21 cellular contexts compared by ENCODE assay signal in the genomic region with DNA sequence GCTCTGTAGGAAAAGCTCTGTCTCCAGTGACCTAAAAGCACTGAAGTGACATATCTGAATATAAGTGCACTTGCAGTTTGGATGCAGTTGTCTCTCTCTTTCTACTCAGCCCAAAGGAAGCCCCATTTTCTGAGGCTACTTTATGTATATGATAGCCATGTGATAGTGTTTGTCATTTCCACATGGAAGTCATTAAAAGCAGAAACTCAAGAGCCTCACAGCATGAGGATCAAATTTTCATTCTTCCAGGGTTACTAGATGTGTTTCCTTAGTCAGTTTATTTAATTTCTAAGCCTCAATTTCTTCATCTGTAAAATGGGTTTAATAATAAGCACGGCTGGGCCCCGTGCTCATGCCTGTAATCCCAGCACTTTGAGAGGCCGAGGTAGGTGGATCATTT. TPM values are rescaled to one million over a fixed set of nuclear protein-coding genes. Genes with fewer than 3 reads are reported as not detected.
"Had no signal": no experiment of that assay in that cellular context is flagged by ENCODE, and none has a peak within 500 bp of the region (broad histone marks: within the 10 kb centered on the region; RNA-seq: fewer than 3 reads in every experiment).

No MANE protein-coding gene starts in this region.

- H3K27ac ChIP-seq: heart right ventricle, thoracic aorta, vagina had no signal

- H3K4me3 Mint-ChIP-seq: activated B cell treated with CpG ODN at 0.5 μM for 24 hours; activated CD4-positive, alpha-beta T cell treated with anti-CD3 and anti-CD28 coated beads for 36 hours; activated naive CD4-positive, alpha-beta T cell treated with anti-CD3 and anti-CD28 coated beads, Interleukin-2, amount 50 U/mL, for 24 hours; brain; naive thymus-derived CD8-positive, alpha-beta T cell; T-helper 17 cell; type B pancreatic cell had no signal

- H3K9me3 ChIP-seq: heart right ventricle, thoracic aorta, vagina had no signal

- H3K9me3 Mint-ChIP-seq: activated B cell treated with CpG ODN at 0.5 μM for 24 hours; activated naive CD4-positive, alpha-beta T cell treated with anti-CD3 and anti-CD28 coated beads, Interleukin-2, amount 50 U/mL, for 24 hours; brain; naive thymus-derived CD8-positive, alpha-beta T cell; type B pancreatic cell had no signal

- ATAC-seq: activated CD4-positive, alpha-beta T cell treated with anti-CD3 and anti-CD28 coated beads for 36 hours; heart right ventricle; naive thymus-derived CD8-positive, alpha-beta T cell; T-helper 17 cell had no signal

- H3K4me1 ChIP-seq: heart right ventricle, vagina had no signal

- H3K4me1 Mint-ChIP-seq: activated B cell treated with CpG ODN at 0.5 μM for 24 hours; activated CD4-positive, alpha-beta T cell treated with anti-CD3 and anti-CD28 coated beads for 36 hours; activated naive CD4-positive, alpha-beta T cell treated with anti-CD3 and anti-CD28 coated beads, Interleukin-2, amount 50 U/mL, for 24 hours; brain had no signal

- H3K4me3 ChIP-seq: heart right ventricle, lung, thoracic aorta, vagina had no signal

- H3K27me3 ChIP-seq: heart right ventricle, vagina had no signal

- DNase-seq: activated B cell treated with CpG ODN at 0.5 μM for 24 hours; activated CD4-positive, alpha-beta T cell treated with anti-CD3 and anti-CD28 coated beads for 36 hours; activated CD4-positive, alpha-beta T cell treated with anti-CD3 and anti-CD28 coated beads, Interleukin-2, amount 50 U/mL, for 4 hours; activated T-cell treated with anti-CD3 and anti-CD28 coated beads, Interleukin-2, amount 50 U/mL, for 48 hours; aorta; effector CD4-positive, alpha-beta T cell; erythroblast; heart right ventricle; naive thymus-derived CD8-positive, alpha-beta T cell; retina; stimulated activated CD4-positive, alpha-beta T cell treated with anti-CD3 and anti-CD28 coated beads, Interleukin-2, amount 100 ng/mL, for 48 hours; stimulated activated naive CD4-positive, alpha-beta T cell treated with Interleukin-2 at 50 U/mL for 16 hours; T-helper 17 cell had no signal

- H3K27me3 Mint-ChIP-seq: activated B cell treated with CpG ODN at 0.5 μM for 24 hours; activated CD4-positive, alpha-beta T cell treated with anti-CD3 and anti-CD28 coated beads for 36 hours; activated naive CD4-positive, alpha-beta T cell treated with anti-CD3 and anti-CD28 coated beads, Interleukin-2, amount 50 U/mL, for 24 hours; brain; naive thymus-derived CD8-positive, alpha-beta T cell; progenitor cell of endocrine pancreas; T-helper 17 cell; type B pancreatic cell had no signal

- H3K27ac Mint-ChIP-seq: activated B cell treated with CpG ODN at 0.5 μM for 24 hours; activated naive CD4-positive, alpha-beta T cell treated with anti-CD3 and anti-CD28 coated beads, Interleukin-2, amount 50 U/mL, for 24 hours; brain; T-helper 17 cell; type B pancreatic cell had no signal

RNA-seq across cellular contexts. Expression of a gene that starts 48.6 kb away (rescaled TPM):
- total RNA-seq: aorta, thoracic aorta, vagina had no signal
- polyA plus RNA-seq: keratinocyte had no signal
